ENCODE assay signal across 23 cellular contexts in the genomic region with DNA sequence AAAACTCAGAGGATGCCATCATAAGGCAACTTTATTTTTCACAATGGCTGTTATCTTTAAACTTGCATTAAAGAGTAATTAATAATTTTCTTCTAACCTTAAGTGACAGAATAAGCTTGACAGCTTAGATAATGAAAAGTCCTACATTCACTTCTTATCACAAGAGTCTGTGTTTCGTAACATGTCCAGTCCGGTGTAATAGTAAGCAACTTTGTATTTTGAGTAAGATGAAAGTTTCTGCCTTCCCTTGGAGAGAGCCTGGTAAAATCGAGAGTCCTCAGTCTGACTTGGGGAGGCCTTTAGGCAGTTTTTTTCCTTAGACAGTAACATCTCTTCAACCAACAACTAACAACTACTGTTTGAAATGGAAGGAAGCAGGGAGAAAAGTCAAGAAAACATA.
DNase-seq lines count a peak whose midpoint lies in the region; ATAC-seq and TF ChIP-seq lines count a peak whose summit lies in the region.
"Had no signal": no experiment of that assay in that cellular context is flagged by ENCODE, and none has a peak within 500 bp of the region (broad histone marks: within the 10 kb centered on the region; RNA-seq: fewer than 3 reads in every experiment).

No MANE protein-coding gene starts in this region.

- H2BK12ac ChIP-seq in neuronal stem cell (ENCODE audit: low read length) = no peak overlapping the region

- no peak overlapping the region for H3K4ac ChIP-seq in neuronal stem cell (ENCODE audit: low read length)

- H4K91ac ChIP-seq in neuronal stem cell (ENCODE audit: low read depth, low read length, poor library complexity) = no peak overlapping the region

- H3K27ac ChIP-seq in neuronal stem cell (replicated peaks; ENCODE audit: low read length) = no peak overlapping the region
- H3K27ac ChIP-seq: A549; BLaER1 treated with 17β-estradiol and CSF1 and Interleukin-3, amounts not matched to agents 10 nM and 100 nM; GM23248 had no signal

- no peak overlapping the region for H3K14ac ChIP-seq in neuronal stem cell (ENCODE audit: low read length)

- H3K18ac ChIP-seq in neuronal stem cell (ENCODE audit: low read length) = no peak overlapping the region

- H2AK5ac ChIP-seq in neuronal stem cell (ENCODE audit: low read depth, low read length) = no peak overlapping the region

- H3K9ac ChIP-seq in neuronal stem cell (ENCODE audit: low read depth, low read length, poor library complexity) = no peak overlapping the region
- H3K9ac ChIP-seq: BLaER1 treated with 17β-estradiol and CSF1 and Interleukin-3, amounts not matched to agents 10 nM and 100 nM; GM23248 had no signal

- DNase-seq in NCI-H226 (peak; percentile 73), amniotic epithelial cell (ENCODE audit: low read depth) (peak; percentile 26), fibroblast of the aortic adventitia (ENCODE audit: low read depth) (peak; percentile 43), neuronal stem cell (ENCODE audit: low spot score) (no peak)
- no peak for DNase-seq in stimulated activated CD4-positive, alpha-beta T cell treated with anti-CD3 and anti-CD28 coated beads, Interleukin-12 subunit alpha, Interleukin-12 subunit beta, amount 100 ng/mL, for 4 hours
- DNase-seq in effector CD4-positive, alpha-beta T cell = no peak
- DNase-seq: 8988T; ACHN; AML-193; BE2C; CD4-positive, alpha-beta T cell; CD8-positive, alpha-beta memory T cell; DMS 273 treated with DMSO at 0.1 percent for 48 hours; DMS79; EL; GDM1; GM23248; H7; HCEC 1CT had no signal

- no peak overlapping the region for H2BK5ac ChIP-seq in neuronal stem cell (ENCODE audit: low read length)

- peak overlapping the region; percentile 41 for H2AFZ ChIP-seq in neuronal stem cell (ENCODE audit: low read length)
- H2AFZ ChIP-seq: GM23248 had no signal

- no peak for TF ChIP-seq CTCF in fibroblast of the aortic adventitia (IDR thresholded peaks at IDR 0.05; ENCODE audit: insufficient read depth, low read length)

- H3K4me1 ChIP-seq in neuronal stem cell (ENCODE audit: control insufficient read depth in 2 of 2, insufficient read depth in 1 of 2, low read depth in 1 of 2, low read length in 2 of 2) = no peaks in the 10 kb centered on the region
- H3K4me1 ChIP-seq: A549; BE2C; BLaER1 treated with 17β-estradiol and CSF1 and Interleukin-3, amounts not matched to agents 10 nM and 100 nM had no signal

- no peak overlapping the region for H2BK120ac ChIP-seq in neuronal stem cell (ENCODE audit: low read depth, low read length)

- ATAC-seq in activated CD4-positive, CD25-positive, alpha-beta regulatory T cell treated with anti-CD3 and anti-CD28 coated beads, Interleukin-2, amount 50 U/mL, for 24 hours = no peak
- ATAC-seq: A549, GM12878 had no signal

- no peak overlapping the region for H3K23ac ChIP-seq in neuronal stem cell (ENCODE audit: low read depth, low read length, poor library complexity)

- H3K9me3 ChIP-seq in neuronal stem cell (replicated peaks in 1 of 2; ENCODE audit: control insufficient read depth in 2 of 2, insufficient read depth in 1 of 2, low read depth in 1 of 2, low read length in 2 of 2) = no peaks in the 10 kb centered on the region
- H3K9me3 ChIP-seq: A549; BE2C; BLaER1 treated with 17β-estradiol and CSF1 and Interleukin-3, amounts not matched to agents 10 nM and 100 nM had no signal

- no peak overlapping the region for H3K4me2 ChIP-seq in neuronal stem cell (ENCODE audit: insufficient read depth, low read length, poor library complexity, severe bottlenecking)
- H3K4me2 ChIP-seq: A549; BLaER1 treated with 17β-estradiol and CSF1 and Interleukin-3, amounts not matched to agents 10 nM and 100 nM had no signal

- no peak overlapping the region for H4K8ac ChIP-seq in neuronal stem cell (ENCODE audit: low read depth, low read length)

- H3K79me1 ChIP-seq in neuronal stem cell (ENCODE audit: low read depth, low read length) = no peaks in the 10 kb centered on the region

- H3K4me3 ChIP-seq in fibroblast of the aortic adventitia (ENCODE audit: low read depth, low read length) (no peak overlapping the region), neuronal stem cell (ENCODE audit: low read length in 2 of 2) (no peak overlapping the region)
- H3K4me3 ChIP-seq: A549; BLaER1 treated with 17β-estradiol and CSF1 and Interleukin-3, amounts not matched to agents 10 nM and 100 nM; GM12878; GM23248 had no signal

- WGBS in neuronal stem cell (ENCODE audit: extremely low coverage in 2 of 2, insufficient read length in 2 of 2, insufficient replicate concordance in 1 of 2), 2 donors = no CpG with 5 or more reads among the region's 3 CpGs

- H2BK15ac ChIP-seq in neuronal stem cell (ENCODE audit: low read length) = no peak overlapping the region

- H3K36me3 ChIP-seq in neuronal stem cell (replicated peaks in 1 of 2; ENCODE audit: control insufficient read depth in 2 of 2, insufficient read depth in 2 of 2, low read length in 2 of 2) = no peaks in the 10 kb centered on the region
- H3K36me3 ChIP-seq: BE2C; BLaER1 treated with 17β-estradiol and CSF1 and Interleukin-3, amounts not matched to agents 10 nM and 100 nM had no signal

- H3K27me3 ChIP-seq in neuronal stem cell (ENCODE audit: control insufficient read depth in 3 of 3, insufficient read depth in 3 of 3, low read depth in 1 of 3, low read length in 3 of 3) = no peaks in the 10 kb centered on the region
- H3K27me3 ChIP-seq: BE2C; BLaER1 treated with 17β-estradiol and CSF1 and Interleukin-3, amounts not matched to agents 10 nM and 100 nM had no signal

Comparison
In these comparisons a context has a peak if more than half of its experiments do, and no peak if none do; other contexts are left out.
1. DNase-seq: peak in NCI-H226 (single experiment), amniotic epithelial cell (single experiment) and fibroblast of the aortic adventitia (single experiment); none in neuronal stem cell (single experiment), stimulated activated CD4-positive, alpha-beta T cell treated with anti-CD3 and anti-CD28 coated beads, Interleukin-12 subunit alpha, Interleukin-12 subunit beta, amount 100 ng/mL, for 4 hours (single experiment) and effector CD4-positive, alpha-beta T cell (single experiment).